Comparison of ENCODE assay signal across 10 cellular contexts in the genomic region with DNA sequence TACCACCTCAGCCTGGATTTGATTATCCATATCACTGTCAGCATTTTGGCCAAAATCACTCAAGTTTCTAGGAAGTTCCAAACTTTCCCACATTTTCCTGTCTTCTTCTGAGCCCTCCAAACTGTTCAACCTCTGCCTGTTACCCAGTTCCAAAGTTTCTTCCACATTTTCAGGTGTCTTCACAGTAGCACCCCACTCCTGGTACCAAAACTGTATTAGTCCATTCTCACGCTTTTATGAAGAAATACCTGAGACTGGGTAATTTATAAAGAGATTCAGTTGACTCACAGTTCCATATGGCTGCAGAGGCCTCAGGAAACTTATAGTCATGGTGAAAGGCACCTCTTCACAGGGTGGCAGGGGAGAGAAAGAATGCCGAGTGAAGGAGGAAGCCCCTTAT.
"Had no signal": no experiment of that assay in that cellular context is flagged by ENCODE, and none has a peak within 500 bp of the region (broad histone marks: within the 10 kb centered on the region; RNA-seq: fewer than 3 reads in every experiment).

No MANE protein-coding gene starts in this region.

- ATAC-seq: GM23338, HepG2 had no signal

- H3K27me3 Mint-ChIP-seq: IgD-negative memory B cell had no signal

- FAIRE-seq: H1, H54, HepG2 had no signal

- DNase-seq: H9, HCEC 1CT, HFFc6, KG1 had no signal

- H3K4me3 Mint-ChIP-seq: GM23338, HFFc6 had no signal

- H3K4me2 ChIP-seq: GM23338 had no signal

- H3K27ac Mint-ChIP-seq: GM23338, H9, HFFc6, IgD-negative memory B cell had no signal

- H2AFZ ChIP-seq: GM23338 had no signal

- H3K4me3 ChIP-seq: GM23338 had no signal

- H3K27ac ChIP-seq: HL-60 had no signal

- H3K4me1 Mint-ChIP-seq: GM23338, IgD-negative memory B cell had no signal
